In genomic region chr7:137936509-137937201, GRCh38 we compare ENCODE assay signal across 10 cellular contexts.
DNase-seq lines count a peak whose midpoint lies in the region; ATAC-seq, FAIRE-seq and TF ChIP-seq lines count a peak whose summit lies in the region.
"Had no signal": no experiment of that assay in that cellular context is flagged by ENCODE, and none has a peak within 500 bp of the region (broad histone marks: within the 10 kb centered on the region; RNA-seq: fewer than 3 reads in every experiment).

No MANE protein-coding gene starts in this region.

- no peak overlapping the region for H2AK5ac ChIP-seq in trophoblast cell (ENCODE audit: low read length)

- H3K27ac Mint-ChIP-seq in IgD-negative memory B cell (peak overlapping the region in 2 of 3 donors; percentile 48 to 69), endodermal cell (peak overlapping the region; percentile 27)

- no peak overlapping the region for H4K8ac ChIP-seq in trophoblast cell (ENCODE audit: low read depth, low read length)

- H3K14ac ChIP-seq in trophoblast cell (ENCODE audit: low read length) = no peak overlapping the region

- H3K4ac ChIP-seq in trophoblast cell (ENCODE audit: low read depth, low read length) = no peak overlapping the region

- H2BK120ac ChIP-seq in trophoblast cell (ENCODE audit: insufficient read depth, low read length, poor library complexity) = no peak overlapping the region

- peaks cover 26 to 56% (median 49%) of the 10 kb centered on the region in 10 experiments for H3K4me1 ChIP-seq in BLaER1 treated with 17β-estradiol and CSF1 and Interleukin-3, amounts not matched to agents 10 nM and 100 nM
- H3K4me1 ChIP-seq in endodermal cell (ENCODE audit: control insufficient read depth, insufficient read depth, low read length) (peaks cover 17% of the 10 kb centered on the region), trophoblast cell (ENCODE audit: control insufficient read depth in 1 of 2, insufficient read depth in 2 of 2, low read length in 2 of 2) (peaks cover 30 to 43% of the 10 kb centered on the region in 2 experiments)

- peaks cover 0 to 9% (median 0%) of the 10 kb centered on the region in 11 experiments; a peak in 3 of 22 replicates for H3K36me3 ChIP-seq in BLaER1 treated with 17β-estradiol and CSF1 and Interleukin-3, amounts not matched to agents 10 nM and 100 nM
- H3K36me3 ChIP-seq in endodermal cell (ENCODE audit: control insufficient read depth, insufficient read depth, low read length) (peaks cover under 1% of the 10 kb centered on the region), trophoblast cell (ENCODE audit: control insufficient read depth in 1 of 2, insufficient read depth in 2 of 2, low read length in 2 of 2) (peaks cover 0 to 7% of the 10 kb centered on the region in 2 experiments)

- H3K4me1 Mint-ChIP-seq in IgD-negative memory B cell = peaks cover 17 to 24% (median 17%) of the 10 kb centered on the region in 3 donors
- H3K4me1 Mint-ChIP-seq in endodermal cell = peaks cover 61% of the 10 kb centered on the region

- ATAC-seq in GM19324 (IDR thresholded peaks at IDR 0.05; ENCODE audit: low FRiP score, unreplicated experiment) = no peak

- FAIRE-seq in urothelium cell line (lab: Jason Lieb, UNC) = no peak
- FAIRE-seq: HTR-8/SVneo had no signal

- H3K27me3 Mint-ChIP-seq in IgD-negative memory B cell = peaks cover 1% of the 10 kb centered on the region
- H3K27me3 Mint-ChIP-seq in endodermal cell (ENCODE audit: insufficient read depth) = no peaks in the 10 kb centered on the region

- H3K4me3 Mint-ChIP-seq in IgD-negative memory B cell (peak overlapping the region in 2 of 4 donors; percentile 19 to 53), endodermal cell (no peak overlapping the region)

- peaks cover 13% of the 10 kb centered on the region for H3K79me2 ChIP-seq in trophoblast cell (ENCODE audit: control insufficient read depth, insufficient read depth, low read length, poor library complexity)

- H4K91ac ChIP-seq in trophoblast cell (ENCODE audit: low read depth, low read length) = no peak overlapping the region

- TF ChIP-seq CTCF in endodermal cell (conservative IDR thresholded peaks at IDR 0.05) = no peak

- no peak overlapping the region for H3K23ac ChIP-seq in trophoblast cell (ENCODE audit: low read length)

- no peak overlapping the region for H2AFZ ChIP-seq in trophoblast cell (ENCODE audit: insufficient read depth, low read length, poor library complexity)

- no peaks in the 10 kb centered on the region for H3K27me3 ChIP-seq in BLaER1 treated with 17β-estradiol and CSF1 and Interleukin-3, amounts not matched to agents 10 nM and 100 nM
- no peaks in the 10 kb centered on the region for H3K27me3 ChIP-seq in endodermal cell (ENCODE audit: control insufficient read depth, insufficient read depth, low read length, poor library complexity, severe bottlenecking)
- H3K27me3 ChIP-seq in trophoblast cell (ENCODE audit: insufficient read depth, low read length) = no peaks in the 10 kb centered on the region

- DNase-seq in endodermal cell (no peak), trophoblast cell (peak in 1 of 2 donors; percentile 54), urothelium cell line (ENCODE audit: low spot score) (no peak), NCI-H748 treated with DMSO at 0.1 percent for 48 hours (lab: John Stamatoyannopoulos, UW) (no peak), NCI-H2196 (lab: John Stamatoyannopoulos, UW; ENCODE audit: unreplicated experiment) (no peak)
- DNase-seq: activated CD4-positive, alpha-beta T cell treated with anti-CD3 and anti-CD28 coated beads for 4 hours had no signal

- H3K18ac ChIP-seq in trophoblast cell (ENCODE audit: low read length) = no peak overlapping the region

- no peak overlapping the region for H2BK5ac ChIP-seq in trophoblast cell (ENCODE audit: low read depth, low read length, poor library complexity)

- H4K12ac ChIP-seq in trophoblast cell (ENCODE audit: low read depth, low read length) = no peak overlapping the region

- H3K27ac ChIP-seq in BLaER1 treated with 17β-estradiol and CSF1 and Interleukin-3, amounts not matched to agents 10 nM and 100 nM = peak overlapping the region in 8 of 11 experiments; percentile 6 to 54 (median 42); a peak in 13 of 22 replicates
- H3K27ac ChIP-seq in endodermal cell (ENCODE audit: low read depth, low read length) = no peak overlapping the region
- peak overlapping the region; percentile 73 for H3K27ac ChIP-seq in trophoblast cell (ENCODE audit: low read depth, low read length)

- no peak overlapping the region for H2BK12ac ChIP-seq in trophoblast cell (ENCODE audit: low read length)

- no peak overlapping the region for H3K4me3 ChIP-seq in BLaER1 treated with 17β-estradiol and CSF1 and Interleukin-3, amounts not matched to agents 10 nM and 100 nM
- H3K4me3 ChIP-seq in endodermal cell (ENCODE audit: low read length) (no peak overlapping the region), trophoblast cell (ENCODE audit: low read depth, low read length) (no peak overlapping the region)

- peaks cover 0 to 8% (median 0%) of the 10 kb centered on the region in 11 experiments; a peak in 3 of 22 replicates for H3K9me3 ChIP-seq in BLaER1 treated with 17β-estradiol and CSF1 and Interleukin-3, amounts not matched to agents 10 nM and 100 nM (replicated peaks in 1 of 11)
- H3K9me3 ChIP-seq in endodermal cell (ENCODE audit: control insufficient read depth, low read length) = no peaks in the 10 kb centered on the region
- no peaks in the 10 kb centered on the region for H3K9me3 ChIP-seq in trophoblast cell (ENCODE audit: insufficient read depth, low read depth, low read length)

- peaks cover 0 to 1% (median 0%) of the 10 kb centered on the region in 3 donors for H3K9me3 Mint-ChIP-seq in IgD-negative memory B cell
- H3K9me3 Mint-ChIP-seq in endodermal cell = no peaks in the 10 kb centered on the region

- WGBS in endodermal cell (ENCODE audit: insufficient coverage in 1 of 2, insufficient read length in 1 of 2), 2 experiments = 77 to 89% methylated on average over 4 to 9 of the region's 9 CpGs
- WGBS in trophoblast cell (ENCODE audit: extremely low coverage, insufficient coverage, insufficient read length) = no CpG with 5 or more reads among the region's 9 CpGs

- H3K9ac ChIP-seq in BLaER1 treated with 17β-estradiol and CSF1 and Interleukin-3, amounts not matched to agents 10 nM and 100 nM = no peak overlapping the region
- H3K9ac ChIP-seq in endodermal cell (ENCODE audit: extremely low read depth, low read length, poor library complexity, severe bottlenecking) = no peak overlapping the region
- no peak overlapping the region for H3K9ac ChIP-seq in trophoblast cell (ENCODE audit: low read length)

- H3K36me3 Mint-ChIP-seq in IgD-negative memory B cell = peaks cover 4% of the 10 kb centered on the region
- H3K36me3 Mint-ChIP-seq in endodermal cell (ENCODE audit: low read depth) = no peaks in the 10 kb centered on the region

- H3K4me2 ChIP-seq in BLaER1 treated with 17β-estradiol and CSF1 and Interleukin-3, amounts not matched to agents 10 nM and 100 nM = peak overlapping the region in 9 of 11 experiments; percentile 59 to 82 (median 77); a peak in 19 of 22 replicates
- no peak overlapping the region for H3K4me2 ChIP-seq in trophoblast cell (ENCODE audit: low read length)

- no peaks in the 10 kb centered on the region; a peak in 1 of 22 replicates for H4K20me1 ChIP-seq in BLaER1 treated with 17β-estradiol and CSF1 and Interleukin-3, amounts not matched to agents 10 nM and 100 nM

- H3K79me1 ChIP-seq in trophoblast cell (ENCODE audit: low read length) = peaks cover 9% of the 10 kb centered on the region
